Comparison of ENCODE assay signal across 8 cellular contexts in genomic region chr2:96470636-96471035, GRCh38. TPM values are rescaled to one million over a fixed set of nuclear protein-coding genes. Genes with fewer than 3 reads are reported as not detected.
DNase-seq lines count a peak whose midpoint lies in the region; ATAC-seq and TF ChIP-seq lines count a peak whose summit lies in the region.

No MANE protein-coding gene starts in this region.

- CTCF ChIA-PET in BJ (lab: Yijun Ruan, JAX) (interaction anchor here (1.2 kb wide), 1 partner anchor 41 kb away, joined by 4 read pairs; no protein-coding TSS in a partner anchor), A673 (lab: Charles Lee) (no interaction called here)

- no peak overlapping the region for H3K9ac ChIP-seq in skeletal muscle satellite cell (ENCODE audit: low read depth, low read length)

- H3K4me1 Mint-ChIP-seq in activated naive CD8-positive, alpha-beta T cell treated with anti-CD3 and anti-CD28 coated beads, Interleukin-2, amount 10 ng/mL, durations not matched to agents 7 days and 5 days: peaks cover 5% of the 10 kb centered on the region

- no TSS peak for BruUV-seq in A673 (replicated peaks; lab: Mats Ljungman, UMichigan)

- H3K4me3 ChIP-seq in BJ (ENCODE audit: low read depth, low read length): no peak overlapping the region
- H3K4me3 ChIP-seq in skeletal muscle satellite cell (ENCODE audit: low read length): no peak overlapping the region
- no peak overlapping the region for H3K4me3 ChIP-seq in A673 (ENCODE audit: low read depth, low read length, poor library complexity, severe bottlenecking)

- H3K9me3 ChIP-seq in skeletal muscle satellite cell (replicated peaks; ENCODE audit: low read length) (no peaks in the 10 kb centered on the region), A673 (ENCODE audit: low read depth, low read length, poor library complexity, severe bottlenecking) (no peaks in the 10 kb centered on the region)

- DNase-seq in BJ (ENCODE audit: low read depth) (no peak), NCI-H460 (ENCODE audit: extremely low read depth, low read depth) (peak; percentile 26), hypothalamus (lab: John Stamatoyannopoulos, UW) (peak in 37 of 51 donors; percentile 2 to 72 (median 28)), A673 (ENCODE audit: low spot score) (no peak)
- peak; percentile 71 for DNase-seq in activated naive CD8-positive, alpha-beta T cell treated with anti-CD3 and anti-CD28 coated beads, Interleukin-2, amount 10 ng/mL, durations not matched to agents 7 days and 5 days

- peak; percentile 84 for ATAC-seq in activated naive CD8-positive, alpha-beta T cell treated with anti-CD3 and anti-CD28 coated beads, Interleukin-2, amount 10 ng/mL, durations not matched to agents 7 days and 5 days (ENCODE audit: low read depth)
- ATAC-seq in GM18505 (IDR thresholded peaks at IDR 0.05; ENCODE audit: unreplicated experiment): no peak
- ATAC-seq in GM18498 (IDR thresholded peaks at IDR 0.05; ENCODE audit: unreplicated experiment): no peak

- intact Hi-C loops in A673 (cut with micrococcal nuclease; ENCODE audit: unreplicated experiment): no loop called here

- POLR2A ChIA-PET in BJ (lab: Charles Lee) (no interaction called here), A673 (lab: Charles Lee; ENCODE audit: low non-redundant PET) (no interaction called here)
- POLR2A ChIA-PET in activated naive CD8-positive, alpha-beta T cell treated with anti-CD3 and anti-CD28 coated beads, Interleukin-2, amount 10 ng/mL, durations not matched to agents 7 days and 5 days (lab: Charles Lee): no interaction called here

- H3K27me3 Mint-ChIP-seq in activated naive CD8-positive, alpha-beta T cell treated with anti-CD3 and anti-CD28 coated beads, Interleukin-2, amount 10 ng/mL, durations not matched to agents 7 days and 5 days: peaks cover 15% of the 10 kb centered on the region

- TF ChIP-seq POLR2A in GM18505 (IDR thresholded peaks at IDR 0.05; ENCODE audit: borderline replicate concordance, extremely low read depth, insufficient read depth, insufficient read length): no peak

- H3K27ac ChIP-seq in A673 (ENCODE audit: low read depth, low read length, poor library complexity, severe bottlenecking): no peak overlapping the region

- peak overlapping the region; percentile 52 for H3K27ac Mint-ChIP-seq in activated naive CD8-positive, alpha-beta T cell treated with anti-CD3 and anti-CD28 coated beads, Interleukin-2, amount 10 ng/mL, durations not matched to agents 7 days and 5 days

- H3K4me3 Mint-ChIP-seq in activated naive CD8-positive, alpha-beta T cell treated with anti-CD3 and anti-CD28 coated beads, Interleukin-2, amount 10 ng/mL, durations not matched to agents 7 days and 5 days: peak overlapping the region; percentile 32

- H3K4me2 ChIP-seq in skeletal muscle satellite cell (ENCODE audit: low read length): peak overlapping the region; percentile 13

- TF ChIP-seq CTCF in BJ (IDR thresholded peaks at IDR 0.05; ENCODE audit: insufficient read depth, low read depth, low read length): peak; percentile 71
- TF ChIP-seq CTCF in A673 (conservative IDR thresholded peaks at IDR 0.05; ENCODE audit: low read depth, low read length): no peak

- H3K36me3 Mint-ChIP-seq in activated naive CD8-positive, alpha-beta T cell treated with anti-CD3 and anti-CD28 coated beads, Interleukin-2, amount 10 ng/mL, durations not matched to agents 7 days and 5 days: no peaks in the 10 kb centered on the region

- H3K36me3 ChIP-seq in BJ (ENCODE audit: control insufficient read depth, insufficient read depth, low read length): no peaks in the 10 kb centered on the region
- H3K36me3 ChIP-seq in skeletal muscle satellite cell (ENCODE audit: insufficient read depth, low read length): no peaks in the 10 kb centered on the region
- no peaks in the 10 kb centered on the region for H3K36me3 ChIP-seq in A673 (ENCODE audit: insufficient read depth, low read length, poor library complexity, severe bottlenecking)

- no peaks in the 10 kb centered on the region for H3K9me3 Mint-ChIP-seq in activated naive CD8-positive, alpha-beta T cell treated with anti-CD3 and anti-CD28 coated beads, Interleukin-2, amount 10 ng/mL, durations not matched to agents 7 days and 5 days

- H3K27me3 ChIP-seq in BJ (ENCODE audit: control insufficient read depth, insufficient read depth, low read length) (peaks cover 5% of the 10 kb centered on the region), skeletal muscle satellite cell (ENCODE audit: control insufficient read depth, insufficient read depth, low read length) (peaks cover 35% of the 10 kb centered on the region), A673 (replicated peaks; ENCODE audit: insufficient read depth, low read depth, low read length, poor library complexity) (no peaks in the 10 kb centered on the region)

- H3K4me1 ChIP-seq in skeletal muscle satellite cell (ENCODE audit: control insufficient read depth, insufficient read depth, low read length) (no peaks in the 10 kb centered on the region), A673 (ENCODE audit: insufficient read depth, low read length, poor library complexity, severe bottlenecking) (no peaks in the 10 kb centered on the region)

RNA-seq across cellular contexts. Expression of gene NEURL3, which starts 34.5 kb away (rescaled TPM):
- polyA plus RNA-seq in BJ (2011; rRNA removed): not detected in 2 replicates
- not detected in 2 replicates for polyA minus RNA-seq in BJ (2011; rRNA and poly(A)+ RNA removed)
- total RNA-seq in NCI-H460 (2014; rRNA removed; shearing (Covaris generic)): not detected in 2 replicates
- polyA plus RNA-seq in NCI-H460 (2014; cell fraction: nucleus; rRNA removed): not detected in 2 replicates
- under 1 TPM in 1 of 2 experiments, not detected in 1; 0.17 TPM for total RNA-seq in activated naive CD8-positive, alpha-beta T cell treated with anti-CD3 and anti-CD28 coated beads, Interleukin-2, amount 10 ng/mL, durations not matched to agents 7 days and 5 days
- total RNA-seq in skeletal muscle satellite cell (2012; rRNA removed): not detected in 2 replicates
- not detected in 2 replicates for total RNA-seq in A673 (2021)

Comparison
In these comparisons a context has a peak if more than half of its experiments do, and no peak if none do; other contexts are left out.
1. DNase-seq: peak in NCI-H460 (single experiment), activated naive CD8-positive, alpha-beta T cell treated with anti-CD3 and anti-CD28 coated beads, Interleukin-2, amount 10 ng/mL, durations not matched to agents 7 days and 5 days (single experiment) and hypothalamus (37 of 51); none in BJ (single experiment) and A673 (single experiment).